ENCODE assay signal across 16 cellular contexts in the genomic region with DNA sequence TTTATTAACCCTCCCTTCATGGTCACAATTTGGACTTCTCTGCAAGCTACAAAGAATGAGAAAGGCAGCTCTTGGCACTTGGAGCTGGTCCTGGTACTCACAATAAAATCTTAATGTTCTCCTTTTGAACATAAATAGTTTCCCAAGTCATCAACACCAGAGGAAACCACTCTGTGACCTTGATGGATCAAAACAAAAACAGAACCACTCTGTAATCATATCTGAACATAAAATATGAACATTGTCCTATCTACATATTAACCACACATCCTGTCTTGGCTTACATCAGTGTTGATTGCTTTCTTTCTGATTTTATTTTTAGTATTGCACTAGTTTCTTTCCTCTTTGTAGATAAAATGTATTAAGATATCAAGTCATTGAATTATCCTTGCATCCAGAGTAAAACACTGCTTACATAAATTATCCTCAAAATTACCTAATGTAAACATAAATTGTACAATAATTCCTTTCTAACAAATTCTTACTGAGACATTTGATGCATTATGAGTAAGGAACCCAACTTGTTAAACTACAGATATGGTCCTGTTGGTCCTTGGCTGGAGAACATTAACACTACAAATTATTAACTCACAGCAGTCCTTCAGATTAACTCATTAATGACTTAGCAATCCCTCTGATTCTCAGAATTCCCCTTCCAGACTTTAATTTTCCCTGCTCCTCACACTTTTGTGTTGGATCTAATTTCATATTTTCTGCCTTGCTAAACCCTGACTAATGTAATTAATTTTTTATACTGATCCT.
A peak's percentile ranks its signal among the peaks of the same experiment; 100 is the strongest.
DNase-seq lines count a peak whose midpoint lies in the region; ATAC-seq and TF ChIP-seq lines count a peak whose summit lies in the region.
"Had no signal": no experiment of that assay in that cellular context is flagged by ENCODE, and none has a peak within 500 bp of the region (broad histone marks: within the 10 kb centered on the region; RNA-seq: fewer than 3 reads in every experiment).

No MANE protein-coding gene starts in this region.

- H3K18ac ChIP-seq in mesenchymal stem cell (ENCODE audit: low read depth in 1 of 2, low read length in 2 of 2), result no peak overlapping the region

- no peaks in the 10 kb centered on the region for H3K79me2 ChIP-seq in OCI-LY1 (ENCODE audit: insufficient read depth, low read length)

- peaks cover 21% of the 10 kb centered on the region for H3K9me3 ChIP-seq in BLaER1
- H3K9me3 ChIP-seq in OCI-LY1 (ENCODE audit: low read length), result peaks cover 2% of the 10 kb centered on the region; the same call in 1 of the 2 replicates
- H3K9me3 ChIP-seq in mesenchymal stem cell (ENCODE audit: control insufficient read depth, low read length), result peaks cover 18% of the 10 kb centered on the region
- peaks cover 0 to 22% (median 15%) of the 10 kb centered on the region in 8 donors for H3K9me3 ChIP-seq in spleen
- H3K9me3 ChIP-seq: Caco-2 had no signal

- no peak overlapping the region for H4K91ac ChIP-seq in mesenchymal stem cell (ENCODE audit: low read length)

- 0 out of 2 replicates have a peak, but pooled peaks cover 4% of the 10 kb centered on the region for H3K9me2 ChIP-seq in OCI-LY1 (ENCODE audit: low read depth, low read length)

- H2BK5ac ChIP-seq in mesenchymal stem cell (ENCODE audit: low read depth, low read length, poor library complexity, severe bottlenecking), result no peak overlapping the region

- no peaks in the 10 kb centered on the region for H3K27me3 ChIP-seq in BLaER1
- H3K27me3 ChIP-seq in OCI-LY1 (ENCODE audit: insufficient read depth, low read length), result no peaks in the 10 kb centered on the region
- H3K27me3 ChIP-seq in mesenchymal stem cell (ENCODE audit: control insufficient read depth in 1 of 2, insufficient read depth in 1 of 2, low read length in 2 of 2), result no peaks in the 10 kb centered on the region
- no peaks in the 10 kb centered on the region for H3K27me3 ChIP-seq in spleen (replicated peaks in 1 of 7)

- no peak overlapping the region for H3K9ac ChIP-seq in BLaER1
- no peak overlapping the region for H3K9ac ChIP-seq in OCI-LY1 (ENCODE audit: low read length)
- no peak overlapping the region for H3K9ac ChIP-seq in mesenchymal stem cell (ENCODE audit: low read length)

- H4K8ac ChIP-seq in mesenchymal stem cell (ENCODE audit: low read length), result no peak overlapping the region

- no peaks in the 10 kb centered on the region for H3K79me1 ChIP-seq in mesenchymal stem cell (replicated peaks; ENCODE audit: low read length, poor library complexity, severe bottlenecking)

- no peaks in the 10 kb centered on the region for H3F3A ChIP-seq in OCI-LY1 (ENCODE audit: insufficient read depth, low read length)

- no peak overlapping the region for H3K4ac ChIP-seq in mesenchymal stem cell (ENCODE audit: low read depth in 1 of 2, low read length in 2 of 2)

- H2BK120ac ChIP-seq in mesenchymal stem cell (ENCODE audit: low read depth, low read length), result no peak overlapping the region

- TF ChIP-seq POLR2A in spleen (IDR thresholded peaks at IDR 0.05), result no peak

- H2AK5ac ChIP-seq in mesenchymal stem cell (ENCODE audit: low read length, severe bottlenecking), result peak overlapping the region; percentile 3

- H3K27ac ChIP-seq in BLaER1 (no peak overlapping the region), OCI-LY1 (ENCODE audit: low read depth, low read length, poor library complexity, severe bottlenecking) (no peak overlapping the region), mesenchymal stem cell (ENCODE audit: low read length, poor library complexity, severe bottlenecking) (peak overlapping the region; percentile 58), spleen (peak overlapping the region in 1 of 8 donors; percentile 38)
- H3K27ac ChIP-seq: C4-2B, HL-60 had no signal

- ATAC-seq in HG02763 (IDR thresholded peaks at IDR 0.05; ENCODE audit: unreplicated experiment), result no peak

- no peak overlapping the region for H3K14ac ChIP-seq in mesenchymal stem cell (ENCODE audit: low read length in 2 of 2)

- H3K23ac ChIP-seq in mesenchymal stem cell (ENCODE audit: low read length in 2 of 2), result no peak overlapping the region

- TF ChIP-seq CTCF in OCI-LY1 (IDR thresholded peaks at IDR 0.05; ENCODE audit: low read length) (no peak), choroid plexus epithelial cell (conservative IDR thresholded peaks at IDR 0.05; ENCODE audit: low read depth, low read length) (no peak), spleen (IDR thresholded peaks at IDR 0.05 in 8 of 11, conservative IDR thresholded peaks at IDR 0.05 in 3 of 11) (no peak)

- no peak overlapping the region for H2BK12ac ChIP-seq in mesenchymal stem cell (ENCODE audit: low read length in 2 of 2)

- H2AFZ ChIP-seq in OCI-LY1 (ENCODE audit: low read length), result peak overlapping the region; percentile 34; the same call in 1 of the 2 replicates
- H2AFZ ChIP-seq in mesenchymal stem cell (ENCODE audit: low read depth, low read length), result no peak overlapping the region

- H3K4me1 ChIP-seq in BLaER1, result peaks cover 11% of the 10 kb centered on the region
- H3K4me1 ChIP-seq in OCI-LY1 (ENCODE audit: insufficient read depth, low read length, severe bottlenecking), result no peaks in the 10 kb centered on the region
- peaks cover 2% of the 10 kb centered on the region for H3K4me1 ChIP-seq in mesenchymal stem cell (ENCODE audit: control insufficient read depth, insufficient read depth, low read depth, low read length)
- H3K4me1 ChIP-seq in spleen, result no peaks in the 10 kb centered on the region
- H3K4me1 ChIP-seq: Caco-2 had no signal

- H4K20me1 ChIP-seq in BLaER1, result no peaks in the 10 kb centered on the region
- H4K20me1 ChIP-seq in OCI-LY1 (ENCODE audit: insufficient read depth, low read length), result no peaks in the 10 kb centered on the region

- intact Hi-C loops in spleen (cut with DNase I; ENCODE audit: low total_unique reads), result no loop called here

- DNase-seq in choroid plexus epithelial cell (ENCODE audit: low read depth) (peak; percentile 11), mesenchymal stem cell (peak; percentile 8), spleen (no peak)
- no peak for DNase-seq in activated effector memory CD4-positive, alpha-beta T cell treated with Interleukin-2 at 50 U/mL for 16 hours
- DNase-seq: 8988T; Caco-2; CD4-positive, alpha-beta memory T cell; DND-41; GF-D8; HCEC 1CT; HFFc6 had no signal

- H3K36me3 ChIP-seq in BLaER1 (no peaks in the 10 kb centered on the region), OCI-LY1 (ENCODE audit: insufficient read depth, low read length) (no peaks in the 10 kb centered on the region), mesenchymal stem cell (ENCODE audit: control insufficient read depth in 1 of 2, insufficient read depth in 2 of 2, low read depth in 1 of 2, low read length in 2 of 2) (no peaks in the 10 kb centered on the region), spleen (no peaks in the 10 kb centered on the region)

- H3K4me2 ChIP-seq in BLaER1 (peak overlapping the region; percentile 36), OCI-LY1 (ENCODE audit: low read length) (no peak overlapping the region), mesenchymal stem cell (ENCODE audit: low read length, poor library complexity, severe bottlenecking) (no peak overlapping the region)

- H3K4me3 ChIP-seq in BLaER1, result no peak overlapping the region
- no peak overlapping the region for H3K4me3 ChIP-seq in OCI-LY1 (ENCODE audit: low read depth, low read length, poor library complexity, severe bottlenecking)
- H3K4me3 ChIP-seq in choroid plexus epithelial cell (ENCODE audit: low read depth, low read length), result no peak overlapping the region
- no peak overlapping the region for H3K4me3 ChIP-seq in mesenchymal stem cell (ENCODE audit: insufficient read depth in 1 of 2, low read depth in 1 of 2, low read length in 2 of 2)
- H3K4me3 ChIP-seq in spleen, result no peak overlapping the region

- H2BK15ac ChIP-seq in mesenchymal stem cell (ENCODE audit: low read depth, poor library complexity, severe bottlenecking), result no peak overlapping the region

Comparison
In these comparisons a context has a peak if more than half of its experiments do, and no peak if none do; other contexts are left out.
1. DNase-seq: peak in choroid plexus epithelial cell (single experiment) and mesenchymal stem cell (single experiment); none in spleen (single experiment) and activated effector memory CD4-positive, alpha-beta T cell treated with Interleukin-2 at 50 U/mL for 16 hours (single experiment).